ENCODE assay signal across 1 cellular context in genomic region chr2:26846881-26847662, GRCh38.
TF ChIP-seq lines count a peak whose summit lies in the region.

No MANE protein-coding gene starts in this region.

TF ChIP-seq in H1, 55 proteins besides CTCF, POLR2A, EP300 and RAD21:
- TF ChIP-seq RFX5 (IDR thresholded peaks at IDR 0.05; ENCODE audit: borderline replicate concordance, low read depth, low read length), result no peak
- no peak for TF ChIP-seq USF2 (IDR thresholded peaks at IDR 0.05; ENCODE audit: low read length)
- TF ChIP-seq GTF2F1 (IDR thresholded peaks at IDR 0.05; ENCODE audit: borderline replicate concordance, low read depth, low read length), result no peak
- TF ChIP-seq CBX8 (IDR thresholded peaks at IDR 0.05; ENCODE audit: borderline replicate concordance, low read depth, low read length), result no peak
- TF ChIP-seq HDAC2 (IDR thresholded peaks at IDR 0.05; ENCODE audit: borderline replicate concordance in 1 of 2, low read depth in 2 of 2, low read length in 2 of 2), result no peak
- TF ChIP-seq CBX5 (IDR thresholded peaks at IDR 0.05; ENCODE audit: low read depth, low read length), result no peak
- peak; percentile 39 for TF ChIP-seq EZH2 (IDR thresholded peaks at IDR 0.05; ENCODE audit: low read depth, low read length, severe bottlenecking)
- no peak for TF ChIP-seq FOSL1 (IDR thresholded peaks at IDR 0.05; ENCODE audit: insufficient read depth, low read depth, low read length)
- 0 out of 2 replicates have a peak, but pooled peaks have one; percentile 25 for TF ChIP-seq PHF8 (conservative IDR thresholded peaks at IDR 0.05; ENCODE audit: low read depth, low read length)
- TF ChIP-seq RBBP5 (IDR thresholded peaks at IDR 0.05; ENCODE audit: borderline replicate concordance, low read depth, low read length), result 0 out of 2 replicates have a peak, but pooled peaks have one; percentile 8
- peak; percentile 61; the same call in 1 of the 2 replicates for TF ChIP-seq YY1 (IDR thresholded peaks at IDR 0.05; ENCODE audit: low read depth, low read length)
- TF ChIP-seq HDAC6 (IDR thresholded peaks at IDR 0.05; ENCODE audit: low read depth, low read length), result no peak
- no peak for TF ChIP-seq CHD2 (IDR thresholded peaks at IDR 0.05; ENCODE audit: low read length)
- TF ChIP-seq CEBPB (IDR thresholded peaks at IDR 0.05; ENCODE audit: low read depth, low read length), result no peak
- no peak for TF ChIP-seq BACH1 (IDR thresholded peaks at IDR 0.05; ENCODE audit: low read length)
- TF ChIP-seq SUZ12 (IDR thresholded peaks at IDR 0.05; ENCODE audit: low read length), result peak; percentile 57
- TF ChIP-seq CTBP2 (IDR thresholded peaks at IDR 0.05; ENCODE audit: borderline replicate concordance, insufficient read depth, insufficient read length, low read length), result no peak
- peak; percentile 10 for TF ChIP-seq KDM4A (IDR thresholded peaks at IDR 0.05; ENCODE audit: low read depth, low read length, severe bottlenecking)
- no peak for TF ChIP-seq TEAD4 (IDR thresholded peaks at IDR 0.05; ENCODE audit: low read depth, low read length)
- no peak for TF ChIP-seq RXRA (IDR thresholded peaks at IDR 0.05; ENCODE audit: insufficient read depth, low read depth, low read length)
